In genomic region chr5:145887976-145888574, GRCh38 we compare ENCODE assay signal across 8 cellular contexts. TPM values are rescaled to one million over a fixed set of nuclear protein-coding genes. Genes with fewer than 3 reads are reported as not detected.
DNase-seq lines count a peak whose midpoint lies in the region; ATAC-seq and TF ChIP-seq lines count a peak whose summit lies in the region.

No MANE protein-coding gene starts in this region.

- TF ChIP-seq CTCF in osteoblast (IDR thresholded peaks at IDR 0.05; ENCODE audit: extremely low read depth, low read depth, low read length): peak; percentile 85

- H3K4me1 ChIP-seq in osteoblast (ENCODE audit: insufficient read depth, low read length): no peaks in the 10 kb centered on the region

- no peaks in the 10 kb centered on the region for H3K79me2 ChIP-seq in osteoblast (ENCODE audit: insufficient read depth, low read length)

- DNase-seq in COLO668 (lab: John Stamatoyannopoulos, UW; ENCODE audit: unreplicated experiment) (peak; percentile 21), H7 (peak; percentile 56), OCI-M1 (lab: John Stamatoyannopoulos, UW) (peak; percentile 79), osteoblast (ENCODE audit: insufficient read length, low spot score, missing footprints) (peak; percentile 85), NCI-H2107 treated with DMSO at 0.1 percent for 48 hours (lab: John Stamatoyannopoulos, UW; ENCODE audit: unreplicated experiment) (no peak)
- no peak for DNase-seq in stimulated activated CD4-positive, alpha-beta T cell treated with anti-CD3 and anti-CD28 coated beads, Interleukin-2, amount 100 ng/mL, for 24 hours

- H3K9me3 ChIP-seq in osteoblast (ENCODE audit: low read depth, low read length): no peaks in the 10 kb centered on the region

- no peaks in the 10 kb centered on the region for H3K36me3 ChIP-seq in H7 (replicated peaks; ENCODE audit: control insufficient read depth, insufficient read depth, low read length)
- H3K36me3 ChIP-seq in osteoblast (ENCODE audit: insufficient read depth, low read length): no peaks in the 10 kb centered on the region

- ATAC-seq in esophagus mucosa (peak; percentile 75), GM21381 (IDR thresholded peaks at IDR 0.05; ENCODE audit: unreplicated experiment) (no peak)

- H3K27me3 ChIP-seq in H7 (ENCODE audit: control insufficient read depth, insufficient read depth, low read length) (no peaks in the 10 kb centered on the region), osteoblast (ENCODE audit: insufficient read depth, low read length) (no peaks in the 10 kb centered on the region)

- H3K4me3 ChIP-seq in H7 (ENCODE audit: insufficient read depth, low read depth, low read length) (no peak overlapping the region), osteoblast (ENCODE audit: insufficient read depth, low read length) (no peak overlapping the region)

- H3K4me2 ChIP-seq in osteoblast (ENCODE audit: insufficient read depth, low read length): no peak overlapping the region

- H3K27ac ChIP-seq in osteoblast (ENCODE audit: low read depth, low read length): no peak overlapping the region

- no peaks in the 10 kb centered on the region for H4K20me1 ChIP-seq in osteoblast (ENCODE audit: insufficient read depth, low read length)

- no peak overlapping the region for H2AFZ ChIP-seq in osteoblast (ENCODE audit: low read length)

RNA-seq across cellular contexts. Expression of gene GRXCR2, which starts 15.3 kb away (rescaled TPM):
- total RNA-seq in H7 (2014; rRNA removed; shearing (Covaris generic)): not detected in 2 replicates
- total RNA-seq in esophagus mucosa: not detected
- total RNA-seq in osteoblast: not detected in 2 replicates

RNA-seq across cellular contexts. Expression of gene SH3RF2, which starts 48.3 kb away (rescaled TPM):
- 0.89 and 1.7 TPM in 2 replicates for total RNA-seq in H7 (2014; rRNA removed; shearing (Covaris generic))
- total RNA-seq in esophagus mucosa: 49.8 TPM
- total RNA-seq in osteoblast: 2.9 and 4.0 TPM in 2 replicates

RNA-seq across cellular contexts. Expression of gene PRELID2, which starts 52.9 kb away (rescaled TPM):
- total RNA-seq in H7 (2014; rRNA removed; shearing (Covaris generic)): 4.1 and 8.9 TPM in 2 replicates
- total RNA-seq in esophagus mucosa (4.8 TPM), osteoblast (18.0 and 19.5 TPM in 2 replicates)

Comparison
In these comparisons a context has a peak if more than half of its experiments do, and no peak if none do; other contexts are left out.
1. DNase-seq: peak in COLO668 (single experiment), H7 (single experiment), OCI-M1 (single experiment) and osteoblast (single experiment); none in NCI-H2107 treated with DMSO at 0.1 percent for 48 hours (single experiment) and stimulated activated CD4-positive, alpha-beta T cell treated with anti-CD3 and anti-CD28 coated beads, Interleukin-2, amount 100 ng/mL, for 24 hours (0 of 2).
2. RNA of gene SH3RF2, which starts 48.3 kb away (total RNA-seq): 49.8 TPM in esophagus mucosa (single experiment); 2.9 to 4.0 TPM in osteoblast and 0.89 to 1.7 TPM in H7; every median in the first group is over 10 times any median in the second.